Comparison of ENCODE assay signal across 8 cellular contexts in genomic region chr17:28951428-28951990, GRCh38. TPM values are rescaled to one million over a fixed set of nuclear protein-coding genes. Genes with fewer than 3 reads are reported as not detected.
DNase-seq lines count a peak whose midpoint lies in the region; ATAC-seq and TF ChIP-seq lines count a peak whose summit lies in the region.

PHF12 (minus strand) TSS chr17:28951518; CDS start chr17:28950960, 558 bp downstream.

- DNase-seq in AG04450 (ENCODE audit: low read depth, low spot score): peak; percentile 100
- peak; percentile 99 for DNase-seq in NCI-H345 treated with DMSO at 0.1 percent for 48 hours (lab: John Stamatoyannopoulos, UW; ENCODE audit: unreplicated experiment)
- peak; percentile 97 to 99 (median 98) for DNase-seq in activated CD4-positive, CD25-positive, alpha-beta regulatory T cell (lab: John Stamatoyannopoulos, UW)
- peak; percentile 100 for DNase-seq in central memory CD4-positive, alpha-beta T cell
- DNase-seq in iris pigment epithelial cell (ENCODE audit: low read depth): peak; percentile 100
- peak; percentile 98 to 99 for DNase-seq in stimulated activated CD4-positive, alpha-beta T cell treated with anti-CD3 and anti-CD28 coated beads, Interleukin-12 subunit alpha, Interleukin-12 subunit beta, amount 100 ng/mL, for 24 hours (ENCODE audit: low read depth in 2 of 2)

- peak within 1 kb of the TSS; percentile 98 for H3K27ac ChIP-seq in AG04450 (ENCODE audit: low read depth, low read length)

- POLR2A ChIA-PET in AG04450 (lab: Yijun Ruan, JAX): interaction anchor here (0.6 to 1.6 kb wide), 12 partner anchors 14 to 232 kb away, joined by 3 to 9 read pairs (median 4); partner anchors contain the start of genes NEK8 and RPL23A

- peak within 1 kb of the TSS; percentile 92 for H3K4me3 ChIP-seq in AG04450 (ENCODE audit: low read depth, low read length)

- no peak for TF ChIP-seq CTCF in AG04450 (IDR thresholded peaks at IDR 0.05; ENCODE audit: low read depth, low read length)

- H3K27me3 ChIP-seq in AG04450 (ENCODE audit: control insufficient read depth, insufficient read depth, low read length): no peaks in the 10 kb centered on the region

- ATAC-seq in GM19023 (IDR thresholded peaks at IDR 0.05; ENCODE audit: unreplicated experiment) (peak; percentile 57), HG03280 (IDR thresholded peaks at IDR 0.05; ENCODE audit: unreplicated experiment) (peak; percentile 58)

- CTCF ChIA-PET in AG04450 (lab: Charles Lee): interaction anchor here (1.0 to 3.7 kb wide), 5 partner anchors 14 to 224 kb away, joined by 3 to 66 read pairs (median 7); partner anchors contain the start of genes NEK8 and TLCD1

- peaks cover 3% of the 10 kb centered on the region; the same call in 1 of the 2 replicates for H3K9me3 ChIP-seq in AG04450 (ENCODE audit: control insufficient read depth, insufficient read depth, low read length)

RNA-seq across cellular contexts. Expression of gene PHF12, which starts in this region (rescaled TPM):
- polyA plus RNA-seq in AG04450 (2011; rRNA removed): 13.6 and 17.8 TPM in 2 replicates
- polyA minus RNA-seq in AG04450 (2011; rRNA and poly(A)+ RNA removed): 38.7 and 50.1 TPM in 2 replicates

Comparison
In these comparisons a context has a peak if more than half of its experiments do, and no peak if none do; other contexts are left out.
1. Peak in every context shown above with its lines: DNase-seq, ATAC-seq, H3K4me3 ChIP-seq and H3K27ac ChIP-seq.